Comparison of ENCODE assay signal across 25 cellular contexts in genomic region chr10:79627075-79627474, GRCh38. TPM values are rescaled to one million over a fixed set of nuclear protein-coding genes. Genes with fewer than 3 reads are reported as not detected.
"Had no signal": no experiment of that assay in that cellular context is flagged by ENCODE, and none has a peak within 500 bp of the region (broad histone marks: within the 10 kb centered on the region; RNA-seq: fewer than 3 reads in every experiment).

No MANE protein-coding gene starts in this region.

- ATAC-seq: gastrocnemius medialis; heart right ventricle; natural killer cell treated with Interleukin-12 subunit alpha and Interleukin-12 subunit beta and Interleukin-15 and Interleukin-18, amount 100 ng/mL, for 72 hours had no signal

- H3K27me3 ChIP-seq: gastrocnemius medialis, heart right ventricle, neural progenitor cell, ovary, right atrium auricular region, sigmoid colon, stomach, transverse colon had no signal

- H3K27ac ChIP-seq: coronary artery, dorsolateral prefrontal cortex, gastrocnemius medialis, heart right ventricle, neural progenitor cell, ovary, right atrium auricular region, sigmoid colon, skin epidermis, stomach, thoracic aorta, transverse colon had no signal

- H3K9me3 Mint-ChIP-seq: natural killer cell treated with Interleukin-12 subunit alpha and Interleukin-12 subunit beta and Interleukin-15 and Interleukin-18, amount 100 ng/mL, for 72 hours had no signal

- H3K9me3 ChIP-seq: gastrocnemius medialis, ovary, thoracic aorta, transverse colon had no signal

- H3K27ac Mint-ChIP-seq: natural killer cell treated with Interleukin-12 subunit alpha and Interleukin-12 subunit beta and Interleukin-15 and Interleukin-18, amount 100 ng/mL, for 72 hours; neural progenitor cell had no signal

- H3K36me3 Mint-ChIP-seq: neural progenitor cell had no signal

- H3K4me1 ChIP-seq: gastrocnemius medialis, heart right ventricle, neural progenitor cell, right atrium auricular region, sigmoid colon, stomach, transverse colon had no signal

- DNase-seq: dorsolateral prefrontal cortex; effector CD8-positive, alpha-beta T cell; gastrocnemius medialis; heart right ventricle; hypothalamus; kidney glomerular epithelial cell; midbrain; nucleus accumbens; ovary; sigmoid colon; stimulated activated CD4-positive, alpha-beta T cell treated with anti-CD3 and anti-CD28 coated beads, Interleukin-2, amount 100 ng/mL, for 24 hours; stimulated activated CD4-positive, alpha-beta T cell treated with anti-CD3 and anti-CD28 coated beads, Interleukin-4, amount 100 ng/mL, for 4 hours; stimulated activated naive CD4-positive, alpha-beta T cell; stomach; substantia nigra; transverse colon had no signal

- H3K4me3 Mint-ChIP-seq: natural killer cell treated with Interleukin-12 subunit alpha and Interleukin-12 subunit beta and Interleukin-15 and Interleukin-18, amount 100 ng/mL, for 72 hours; neural progenitor cell had no signal

- H3K4me3 ChIP-seq: coronary artery, dorsolateral prefrontal cortex, gastrocnemius medialis, heart right ventricle, neural progenitor cell, ovary, right atrium auricular region, sigmoid colon, skin epidermis, stomach, thoracic aorta, transverse colon had no signal

- H3K36me3 ChIP-seq: gastrocnemius medialis, heart right ventricle, neural progenitor cell, ovary, right atrium auricular region, sigmoid colon, stomach, thoracic aorta, transverse colon had no signal

- H3K4me1 Mint-ChIP-seq: neural progenitor cell had no signal

RNA-seq across cellular contexts. Expression of gene SFTPA1, which starts 16.3 kb away (rescaled TPM):
- total RNA-seq: fibroblast of lung; gastrocnemius medialis; lower leg skin; natural killer cell treated with Interleukin-12 subunit alpha and Interleukin-12 subunit beta and Interleukin-15 and Interleukin-18, amount 100 ng/mL, for 72 hours; right atrium auricular region; sigmoid colon; thoracic aorta; transverse colon; urinary bladder had no signal
